Comparison of ENCODE assay signal across 32 cellular contexts in genomic region chr9:136936645-136937170, GRCh38. TPM values are rescaled to one million over a fixed set of nuclear protein-coding genes. Genes with fewer than 3 reads are reported as not detected.
DNase-seq lines count a peak whose midpoint lies in the region.
"Had no signal": no experiment of that assay in that cellular context is flagged by ENCODE, and none has a peak within 500 bp of the region (broad histone marks: within the 10 kb centered on the region; RNA-seq: fewer than 3 reads in every experiment).

No MANE protein-coding gene starts in this region.

- no peak for DNase-seq in activated T-cell treated with anti-CD3 and anti-CD28 coated beads, Interleukin-2, amount 50 U/mL, for 24 hours
- no peak for DNase-seq in activated T-cell treated with anti-CD3 and anti-CD28 coated beads, Interleukin-2, amount 50 U/mL, for 1 hour
- DNase-seq in SK-N-MC (ENCODE audit: low read depth, low spot score), result no peak
- DNase-seq in iris pigment epithelial cell (ENCODE audit: low read depth), result peak; percentile 17
- DNase-seq in superior temporal gyrus (ENCODE audit: extremely low spot score), result peak; percentile 73
- DNase-seq in mucosa of gallbladder (ENCODE audit: low spot score), result no peak
- DNase-seq in DMS53 treated with DMSO at 0.1 percent for 48 hours (lab: John Stamatoyannopoulos, UW; ENCODE audit: unreplicated experiment), result no peak
- no peak for DNase-seq in HAP-1 (ENCODE audit: low spot score in 2 of 2)
- DNase-seq: activated CD8-positive, alpha-beta memory T cell treated with anti-CD3 and anti-CD28 coated beads for 24 hours; activated gamma-delta T cell treated with Interleukin-2 at 50 U/mL for 16 hours; activated T-cell treated with anti-CD3 and anti-CD28 coated beads for 4 hours; CD8-positive, alpha-beta T cell; mammary epithelial cell; NCI-H1930; NCI-H2171 treated with DMSO at 0.1 percent for 48 hours; NCI-H510A; stimulated activated naive CD4-positive, alpha-beta T cell; testis had no signal

- peaks cover 18% of the 10 kb centered on the region for H3K4me1 Mint-ChIP-seq in activated T-cell treated with anti-CD3 and anti-CD28 coated beads, Interleukin-2, amount 50 U/mL, for 24 hours (ENCODE audit: low read depth)
- H3K4me1 Mint-ChIP-seq: B cell had no signal

- H3K36me3 ChIP-seq in SK-N-MC (ENCODE audit: insufficient read depth, low read length), result peaks cover 23% of the 10 kb centered on the region
- H3K36me3 ChIP-seq in HAP-1 (replicated peaks), result peaks cover 28% of the 10 kb centered on the region

- peak overlapping the region; percentile 22 for H3K27ac Mint-ChIP-seq in activated T-cell treated with anti-CD3 and anti-CD28 coated beads, Interleukin-2, amount 50 U/mL, for 24 hours
- H3K27ac Mint-ChIP-seq: CD8-positive, alpha-beta T cell had no signal

- H3K9me3 ChIP-seq in SK-N-MC (ENCODE audit: low read depth, low read length), result no peaks in the 10 kb centered on the region
- peaks cover 2% of the 10 kb centered on the region; the same call in 1 of the 2 replicates for H3K9me3 ChIP-seq in HAP-1
- H3K9me3 ChIP-seq: breast epithelium, gastroesophageal sphincter, pancreas, right atrium auricular region, testis had no signal

- H3K9ac ChIP-seq in SK-N-MC (ENCODE audit: insufficient read length), result no peak overlapping the region
- H3K9ac ChIP-seq: KMS-11 had no signal

- H3K4me3 Mint-ChIP-seq in activated T-cell treated with anti-CD3 and anti-CD28 coated beads, Interleukin-2, amount 50 U/mL, for 24 hours, result no peak overlapping the region
- H3K4me3 Mint-ChIP-seq: B cell; CD8-positive, alpha-beta T cell; neural crest cell had no signal

- no peaks in the 10 kb centered on the region for H3K27me3 Mint-ChIP-seq in activated T-cell treated with anti-CD3 and anti-CD28 coated beads, Interleukin-2, amount 50 U/mL, for 24 hours
- H3K27me3 Mint-ChIP-seq: B cell had no signal

- peaks cover 77% of the 10 kb centered on the region for H3K36me3 Mint-ChIP-seq in activated T-cell treated with anti-CD3 and anti-CD28 coated beads, Interleukin-2, amount 50 U/mL, for 24 hours (ENCODE audit: low read depth)

- H3K4me3 ChIP-seq in SK-N-MC (no peak overlapping the region), HAP-1 (no peak overlapping the region)
- H3K4me3 ChIP-seq: breast epithelium, gastroesophageal sphincter, hepatocyte, pancreas, right atrium auricular region, smooth muscle cell, testis had no signal

- peak overlapping the region; percentile 19 for H3K27ac ChIP-seq in SK-N-MC
- H3K27ac ChIP-seq: breast epithelium, gastroesophageal sphincter, hepatocyte, KMS-11, pancreas, right atrium auricular region, testis had no signal

- in situ Hi-C loops in HAP-1 (cut with MboI; ENCODE audit: low sequenced_read_pairs), result no loop called here

- no peaks in the 10 kb centered on the region for H3K4me1 ChIP-seq in HAP-1
- H3K4me1 ChIP-seq: breast epithelium, gastroesophageal sphincter, pancreas had no signal

- no peaks in the 10 kb centered on the region for H3K27me3 ChIP-seq in HAP-1 (ENCODE audit: low read depth)
- H3K27me3 ChIP-seq: breast epithelium, gastroesophageal sphincter, hepatocyte, pancreas, right atrium auricular region, testis had no signal

- no peaks in the 10 kb centered on the region for H3K9me3 Mint-ChIP-seq in activated T-cell treated with anti-CD3 and anti-CD28 coated beads, Interleukin-2, amount 50 U/mL, for 24 hours
- H3K9me3 Mint-ChIP-seq: CD8-positive, alpha-beta T cell had no signal

RNA-seq across cellular contexts. Expression of gene FBXW5, which starts 7.8 kb away (rescaled TPM):
- 144 TPM for total RNA-seq in mucosa of gallbladder

RNA-seq across cellular contexts. Expression of gene C8G, which starts 8.3 kb away (rescaled TPM):
- total RNA-seq in mucosa of gallbladder, result 110 TPM
- total RNA-seq: breast epithelium; CD8-positive, alpha-beta T cell; Daoy; gastroesophageal sphincter; H4; right atrium auricular region; smooth muscle cell had no signal

RNA-seq across cellular contexts. Expression of gene LCN12, which starts 15.4 kb away (rescaled TPM):
- total RNA-seq in mucosa of gallbladder, result 10.0 TPM
- total RNA-seq: A673, Daoy, gastroesophageal sphincter, H4, smooth muscle cell had no signal

RNA-seq across cellular contexts. Expression of gene PTGDS, which starts 40.6 kb away (rescaled TPM):
- total RNA-seq in mucosa of gallbladder, result 481 TPM
- total RNA-seq: A673, B cell, Daoy, endothelial cell of umbilical vein, H4, neural crest cell had no signal

RNA-seq across cellular contexts. Expression of gene LCNL1, which starts 46.1 kb away (rescaled TPM):
- 0.92 TPM for total RNA-seq in mucosa of gallbladder
- total RNA-seq: A673; B cell; Daoy; endothelial cell of umbilical vein; H4; neural crest cell; T-helper 1 cell treated with Interleukin-12 subunit alpha and Interleukin-12 subunit beta and Interleukin-4 antibody, amounts not matched to agents 30 ng/mL and 1 ng/mL, for 36 hours had no signal

Comparison
In these comparisons a context has a peak if more than half of its experiments do, and no peak if none do; other contexts are left out.
1. DNase-seq: peak in iris pigment epithelial cell (single experiment) and superior temporal gyrus (single experiment); none in activated T-cell treated with anti-CD3 and anti-CD28 coated beads, Interleukin-2, amount 50 U/mL, for 24 hours (single experiment), activated T-cell treated with anti-CD3 and anti-CD28 coated beads, Interleukin-2, amount 50 U/mL, for 1 hour (single experiment), SK-N-MC (single experiment), mucosa of gallbladder (single experiment), DMS53 treated with DMSO at 0.1 percent for 48 hours (single experiment) and HAP-1 (0 of 2).